17 cellular contexts compared by ENCODE assay signal in the genomic region with DNA sequence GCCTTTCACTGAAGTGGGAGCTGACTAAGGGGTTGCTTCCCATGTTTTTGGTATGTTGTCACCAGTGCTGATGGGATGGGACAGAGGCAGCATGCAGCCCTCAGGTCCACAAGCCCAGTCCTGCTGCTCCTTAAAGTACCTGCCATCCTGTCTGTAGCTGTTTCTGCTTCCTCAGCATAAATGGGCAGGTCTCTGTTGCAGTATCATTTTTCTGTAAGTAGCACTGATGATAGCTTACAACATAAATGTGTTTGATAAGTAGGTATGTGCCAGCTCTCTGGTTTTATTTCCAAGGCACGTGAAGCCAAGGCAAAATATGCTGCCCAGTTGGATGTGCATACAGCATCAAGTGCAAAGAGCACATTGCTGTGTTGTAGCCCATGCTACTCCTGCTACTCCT.
A peak's percentile ranks its signal among the peaks of the same experiment; 100 is the strongest.
DNase-seq lines count a peak whose midpoint lies in the region; ATAC-seq, FAIRE-seq and TF ChIP-seq lines count a peak whose summit lies in the region.
"Had no signal": no experiment of that assay in that cellular context is flagged by ENCODE, and none has a peak within 500 bp of the region (broad histone marks: within the 10 kb centered on the region; RNA-seq: fewer than 3 reads in every experiment).

No MANE protein-coding gene starts in this region.

- peaks cover 34% of the 10 kb centered on the region for H3K36me3 Mint-ChIP-seq in nephron (ENCODE audit: low read depth)

- H3K4me1 ChIP-seq in A549 (peaks cover 32% of the 10 kb centered on the region), K562 (replicated peaks in 1 of 2; ENCODE audit: control insufficient read depth in 2 of 2, insufficient read depth in 2 of 2, low read length in 2 of 2) (peaks cover 3 to 20% of the 10 kb centered on the region in 2 experiments; a peak in 3 of 5 replicates), subcutaneous abdominal adipose tissue (ENCODE audit: control insufficient read depth in 5 of 5, insufficient read depth in 5 of 5, low read length in 5 of 5) (peaks cover 24 to 65% (median 60%) of the 10 kb centered on the region in 5 donors)

- TF ChIP-seq EP300 in A549 (IDR thresholded peaks at IDR 0.05), result no peak
- TF ChIP-seq EP300 in K562 (IDR thresholded peaks at IDR 0.05; ENCODE audit: low read length), result no peak

- H3K9me3 ChIP-seq in A549, result no peaks in the 10 kb centered on the region
- H3K9me3 ChIP-seq in K562 (replicated peaks; ENCODE audit: control insufficient read depth, insufficient read depth, low read depth, low read length), result no peaks in the 10 kb centered on the region
- no peaks in the 10 kb centered on the region for H3K9me3 ChIP-seq in subcutaneous abdominal adipose tissue (ENCODE audit: control insufficient read depth in 5 of 5, low read length in 5 of 5)

- H3K27me3 ChIP-seq in K562 (ENCODE audit: control insufficient read depth in 2 of 2, insufficient read depth in 2 of 2, low read length in 2 of 2), result no peaks in the 10 kb centered on the region
- no peaks in the 10 kb centered on the region for H3K27me3 ChIP-seq in subcutaneous abdominal adipose tissue (ENCODE audit: control insufficient read depth in 5 of 5, insufficient read depth in 4 of 5, low read length in 5 of 5)

- POLR2A ChIA-PET in A549 (lab: Yijun Ruan, JAX) (no interaction called here), K562 (lab: Yijun Ruan, JAX) (interaction anchor here (1.3 to 1.6 kb wide), 2 partner anchors 13 to 45 kb away, joined by 4 to 6 read pairs; no protein-coding TSS in a partner anchor), RWPE1 (lab: Yijun Ruan, JAX; ENCODE audit: low non-redundant PET) (no interaction called here)

- H4K20me1 ChIP-seq in K562 (replicated peaks; ENCODE audit: control insufficient read depth, insufficient read depth, low read length), result no peaks in the 10 kb centered on the region

- peaks cover 62% of the 10 kb centered on the region for H3K4me1 Mint-ChIP-seq in nephron
- H3K4me1 Mint-ChIP-seq: B cell had no signal

- H3K9ac ChIP-seq in K562 (ENCODE audit: insufficient read depth in 1 of 2, low read depth in 2 of 2, low read length in 2 of 2), result no peak overlapping the region
- H3K9ac ChIP-seq in subcutaneous abdominal adipose tissue (ENCODE audit: low read length in 5 of 5), result no peak overlapping the region

- WGBS in A549 (ENCODE audit: missing lambda C conversion rate), result 86% methylated on average over 1 of the region's 1 CpG
- WGBS in K562 (ENCODE audit: insufficient coverage, low coverage, missing lambda C conversion rate), result 90% methylated on average over 1 of the region's 1 CpG

- H3K27ac Mint-ChIP-seq in nephron, result peak overlapping the region; percentile 6 to 91 (median 83)
- H3K27ac Mint-ChIP-seq: B cell; CD4-positive, alpha-beta T cell; HFFc6 had no signal

- no peak for TF ChIP-seq POLR2A in A549 (IDR thresholded peaks at IDR 0.05; ENCODE audit: low read length)
- TF ChIP-seq POLR2A in K562 (conservative IDR thresholded peaks at IDR 0.05), result no peak

- no peak overlapping the region for H3K4me2 ChIP-seq in A549
- no peak overlapping the region for H3K4me2 ChIP-seq in K562 (ENCODE audit: insufficient read depth, low read length)

- in situ Hi-C loops in K562 (cut with MboI), result no loop called here

- H3K36me3 ChIP-seq in K562 (ENCODE audit: control insufficient read depth, insufficient read depth, low read length) (peaks cover 68% of the 10 kb centered on the region), subcutaneous abdominal adipose tissue (ENCODE audit: control insufficient read depth in 5 of 5, insufficient read depth in 5 of 5, low read length in 5 of 5) (peaks cover 8 to 31% (median 28%) of the 10 kb centered on the region in 5 donors)

- TF ChIP-seq RAD21 in A549 (conservative IDR thresholded peaks at IDR 0.05 in 1 of 2, IDR thresholded peaks at IDR 0.05 in 1 of 2) (no peak), K562 (CRISPR knock-in tag; conservative IDR thresholded peaks at IDR 0.05 in 1 of 2, IDR thresholded peaks at IDR 0.05 in 1 of 2) (no peak)

- no peak for DNase-seq in A549 (ENCODE audit: low read depth in 1 of 2, low spot score in 1 of 2)
- no peak for DNase-seq in K562 (ENCODE audit: extremely low read depth in 1 of 4, low spot score in 3 of 4)
- no peak for DNase-seq in RWPE1 (ENCODE audit: low spot score)
- no peak for DNase-seq in UCSD-AML1 (lab: John Stamatoyannopoulos, UW; ENCODE audit: unreplicated experiment)
- no peak for DNase-seq in NCI-H226
- DNase-seq: C1 segment of cervical spinal cord; Calu3; CD4-positive, alpha-beta T cell; DMS 273 treated with DMSO at 0.1 percent for 48 hours; HCEC 1CT; HFFc6 had no signal

- CTCF ChIA-PET in A549 (lab: Yijun Ruan, JAX), result no interaction called here
- CTCF ChIA-PET in K562 (lab: Yijun Ruan, JAX; ENCODE audit: low intra/inter-chr PET ratio), result no interaction called here
- CTCF ChIA-PET in RWPE1 (lab: Yijun Ruan, JAX), result no interaction called here

- no peak overlapping the region for H3K4me3 ChIP-seq in A549
- H3K4me3 ChIP-seq in K562, result no peak overlapping the region
- no peak overlapping the region for H3K4me3 ChIP-seq in subcutaneous abdominal adipose tissue (ENCODE audit: low read depth in 1 of 5, low read length in 5 of 5)
- H3K4me3 ChIP-seq: GM12878 had no signal

- no peak for FAIRE-seq in A549 (lab: Jason Lieb, UNC)
- FAIRE-seq in K562 (lab: Jason Lieb, UNC), result no peak
- FAIRE-seq: GM12878, GM18507, HTR-8/SVneo had no signal

- no peak overlapping the region for H2AFZ ChIP-seq in K562 (ENCODE audit: low read depth, low read length)

- BruUV-seq in K562 (replicated peaks; lab: Mats Ljungman, UMichigan), result no TSS peak

- H3K27ac ChIP-seq in A549, result no peak overlapping the region
- no peak overlapping the region for H3K27ac ChIP-seq in K562 (ENCODE audit: extremely low read depth, low read depth, low read length)
- H3K27ac ChIP-seq in subcutaneous abdominal adipose tissue (ENCODE audit: low read depth, low read length), result peak overlapping the region; percentile 71
- no peak overlapping the region for H3K27ac ChIP-seq in RWPE1

- no peak overlapping the region for H3K4me3 Mint-ChIP-seq in nephron
- H3K4me3 Mint-ChIP-seq: B cell; CD4-positive, alpha-beta T cell; HFFc6 had no signal

- H3K9me3 Mint-ChIP-seq in nephron, result no peaks in the 10 kb centered on the region
- H3K9me3 Mint-ChIP-seq: CD4-positive, alpha-beta T cell; HFFc6 had no signal

- no peaks in the 10 kb centered on the region for H3K27me3 Mint-ChIP-seq in nephron (ENCODE audit: low read depth)
- H3K27me3 Mint-ChIP-seq: B cell; CD4-positive, alpha-beta T cell had no signal

- intact Hi-C loops in K562 (cut with micrococcal nuclease), result no loop called here

- TF ChIP-seq CTCF in A549 (IDR thresholded peaks at IDR 0.05), result no peak
- TF ChIP-seq CTCF in K562 (IDR thresholded peaks at IDR 0.05 in 2 of 3, conservative IDR thresholded peaks at IDR 0.05 in 1 of 3; ENCODE audit: insufficient read depth in 2 of 3, low read depth in 1 of 3, low read length in 3 of 3), result no peak
- TF ChIP-seq CTCF in nephron (IDR thresholded peaks at IDR 0.05; ENCODE audit: unreplicated experiment in 3 of 3), result no peak
- TF ChIP-seq CTCF in RWPE1 (conservative IDR thresholded peaks at IDR 0.05; ENCODE audit: low read depth), result no peak

- ATAC-seq in A549 (no peak), K562 (no peak)
- ATAC-seq: GM12878 had no signal

- no peaks in the 10 kb centered on the region for H3K79me2 ChIP-seq in K562 (ENCODE audit: control insufficient read depth, insufficient read depth, low read length)

- peaks cover 7% of the 10 kb centered on the region for H3K9me1 ChIP-seq in K562 (ENCODE audit: control insufficient read depth, insufficient read depth, low read length)

TF ChIP-seq in A549, 52 proteins besides CTCF, POLR2A, EP300 and RAD21:
- no peak for TF ChIP-seq HDAC2 (IDR thresholded peaks at IDR 0.05)
- TF ChIP-seq MAFK (IDR thresholded peaks at IDR 0.05; ENCODE audit: partially characterized antibody), result peak; percentile 58
- TF ChIP-seq, protein P1, sequence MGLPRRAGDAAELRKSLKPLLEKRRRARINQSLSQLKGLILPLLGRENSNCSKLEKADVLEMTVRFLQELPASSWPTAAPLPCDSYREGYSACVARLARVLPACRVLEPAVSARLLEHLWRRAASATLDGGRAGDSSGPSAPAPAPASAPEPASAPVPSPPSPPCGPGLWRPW (IDR thresholded peaks at IDR 0.05), result no peak
- TF ChIP-seq JUN (IDR thresholded peaks at IDR 0.05), result no peak
- no peak for TF ChIP-seq HOXB13 (CRISPR knock-in tag; IDR thresholded peaks at IDR 0.05; ENCODE audit: low read depth)

TF ChIP-seq in K562, 482 proteins besides CTCF, POLR2A, EP300 and RAD21 (continues in another document):
- peak; percentile 42; the same call in 1 of the 2 replicates for TF ChIP-seq MAFF (IDR thresholded peaks at IDR 0.05; ENCODE audit: low read length)
- TF ChIP-seq, protein P2, sequence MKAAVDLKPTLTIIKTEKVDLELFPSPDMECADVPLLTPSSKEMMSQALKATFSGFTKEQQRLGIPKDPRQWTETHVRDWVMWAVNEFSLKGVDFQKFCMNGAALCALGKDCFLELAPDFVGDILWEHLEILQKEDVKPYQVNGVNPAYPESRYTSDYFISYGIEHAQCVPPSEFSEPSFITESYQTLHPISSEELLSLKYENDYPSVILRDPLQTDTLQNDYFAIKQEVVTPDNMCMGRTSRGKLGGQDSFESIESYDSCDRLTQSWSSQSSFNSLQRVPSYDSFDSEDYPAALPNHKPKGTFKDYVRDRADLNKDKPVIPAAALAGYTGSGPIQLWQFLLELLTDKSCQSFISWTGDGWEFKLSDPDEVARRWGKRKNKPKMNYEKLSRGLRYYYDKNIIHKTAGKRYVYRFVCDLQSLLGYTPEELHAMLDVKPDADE (conservative IDR thresholded peaks at IDR 0.05; ENCODE audit: control insufficient read depth, low read depth, low read length), result no peak
- TF ChIP-seq MAFG (tag; conservative IDR thresholded peaks at IDR 0.05), result peak; percentile 36; the same call in 1 of the 2 replicates
- peak; percentile 67 for TF ChIP-seq C11orf30 (IDR thresholded peaks at IDR 0.05; ENCODE audit: low read depth)
- no peak for TF ChIP-seq RFX7 (CRISPR knock-in tag; IDR thresholded peaks at IDR 0.05)
